ENCODE assay signal across 8 cellular contexts in the genomic region with DNA sequence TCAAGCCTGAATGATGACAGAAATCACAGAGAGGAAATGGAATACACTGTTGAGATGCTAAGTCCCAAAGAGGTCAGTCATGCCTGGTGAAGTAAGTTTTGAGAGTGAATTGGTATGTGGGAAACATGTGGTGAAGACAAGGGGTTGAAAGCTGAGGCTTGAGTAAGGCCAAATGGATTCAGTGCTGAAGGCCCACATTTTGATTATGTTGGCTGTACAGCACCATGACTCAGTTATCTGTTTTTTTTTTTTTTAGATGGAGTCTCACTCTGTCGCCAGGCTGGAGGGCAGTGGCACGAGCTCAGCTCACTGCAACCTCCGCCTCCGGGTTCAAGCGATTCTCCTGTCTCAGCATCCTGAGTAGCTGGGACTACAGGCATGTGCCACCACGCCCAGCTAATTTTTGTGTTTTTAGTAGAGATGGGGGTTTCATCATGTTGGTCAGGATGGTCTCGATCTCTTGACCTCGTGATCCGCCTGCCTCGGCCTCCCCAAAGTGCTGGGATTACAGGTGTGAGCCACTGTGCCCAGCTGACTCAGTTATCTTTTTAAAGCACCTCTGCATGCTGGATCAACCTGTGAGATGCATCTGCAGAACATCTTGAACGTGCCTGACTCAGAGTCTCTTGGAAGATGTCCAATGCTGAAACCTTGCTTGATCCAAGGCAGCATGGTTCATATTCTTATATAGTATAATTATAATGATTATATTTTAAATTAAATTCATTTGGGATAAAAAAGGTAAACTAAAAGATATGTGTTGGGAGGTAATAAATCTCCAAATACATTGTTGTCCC.
A peak's percentile ranks its signal among the peaks of the same experiment; 100 is the strongest.
DNase-seq lines count a peak whose midpoint lies in the region; ATAC-seq, FAIRE-seq and TF ChIP-seq lines count a peak whose summit lies in the region.
"Not testable (repeated sequence)": the region's sequence is repeated elsewhere in the genome, so short reads cannot be mapped to it uniquely, and the experiment has no call there.

No MANE protein-coding gene starts in this region.

- H3K9me3 Mint-ChIP-seq in osteocyte (ENCODE audit: unreplicated experiment) = not testable (repeated sequence)

- not testable (repeated sequence) for H3K36me3 ChIP-seq in RWPE2 (ENCODE audit: low read depth); bronchial epithelial cell (ENCODE audit: control insufficient read depth, insufficient read depth, low read length)

- intact Hi-C loops in left ventricle myocardium superior (cut with micrococcal nuclease) = not testable (repeated sequence)

- peaks cover 57% of the 10 kb centered on the region for H3K4me1 Mint-ChIP-seq in osteocyte (ENCODE audit: unreplicated experiment)

- not testable (repeated sequence) for H3K9me3 ChIP-seq in RWPE2 (ENCODE audit: severe bottlenecking)

- not testable (repeated sequence) for H3K36me3 Mint-ChIP-seq in osteocyte (ENCODE audit: unreplicated experiment)

- peak overlapping the region; percentile 92 for H3K27ac ChIP-seq in RWPE2 (ENCODE audit: poor library complexity, severe bottlenecking)

- TF ChIP-seq CTCF in RWPE2 (IDR thresholded peaks at IDR 0.05; ENCODE audit: poor library complexity, severe bottlenecking); bronchial epithelial cell (IDR thresholded peaks at IDR 0.05; ENCODE audit: insufficient read depth, low read length, severe bottlenecking); fibroblast of mammary gland (conservative IDR thresholded peaks at IDR 0.05; ENCODE audit: control insufficient read depth, insufficient read depth, low read depth, low read length); osteocyte (IDR thresholded peaks at IDR 0.05): not testable (repeated sequence)

- not testable (repeated sequence) for H3K4me3 ChIP-seq in RWPE2 (ENCODE audit: severe bottlenecking); bronchial epithelial cell (ENCODE audit: low read depth, low read length); fibroblast of mammary gland (ENCODE audit: control insufficient read depth, low read depth, low read length)

- H3K4me1 ChIP-seq in RWPE2 (ENCODE audit: insufficient read depth, poor library complexity, severe bottlenecking) = peaks cover 33% of the 10 kb centered on the region

- DNase-seq in EH (ENCODE audit: low read depth) (peak; percentile 90), HS-5 (ENCODE audit: low read depth) (peak; percentile 64), bronchial epithelial cell (ENCODE audit: low read depth) (peak; percentile 79), fibroblast of mammary gland (ENCODE audit: low read depth) (peak; percentile 96), left ventricle myocardium superior (peak; percentile 31), urothelium cell line (ENCODE audit: low spot score) (peak; percentile 52)
- not testable (repeated sequence) for DNase-seq in RWPE2 (ENCODE audit: low spot score); osteocyte (ENCODE audit: extremely low spot score, unreplicated experiment)

- H3K27ac Mint-ChIP-seq in osteocyte (ENCODE audit: unreplicated experiment) = peak overlapping the region; percentile 67

- not testable (repeated sequence) for H3K4me3 Mint-ChIP-seq in osteocyte (ENCODE audit: unreplicated experiment)

- not testable (repeated sequence) for H3K27me3 ChIP-seq in RWPE2 (ENCODE audit: insufficient read depth, poor library complexity, severe bottlenecking); bronchial epithelial cell (ENCODE audit: control insufficient read depth, insufficient read depth, low read length)

- not testable (repeated sequence) for FAIRE-seq in bronchial epithelial cell (lab: Jason Lieb, UNC); urothelium cell line (lab: Jason Lieb, UNC)

- ATAC-seq in RWPE2 (ENCODE audit: low read depth) (peak; percentile 51), left ventricle myocardium superior (peak; percentile 85)

- not testable (repeated sequence) for H3K27me3 Mint-ChIP-seq in osteocyte (ENCODE audit: unreplicated experiment)
